1 cellular context compared by ENCODE assay signal in genomic region chr17:76103274-76104139, GRCh38.
TF ChIP-seq lines count a peak whose summit lies in the region.

Gene EXOC7 (minus strand): TSS chr17:76103787. CDS start chr17:76103692, 95 bp downstream.

TF ChIP-seq in HepG2, 621 proteins besides CTCF, POLR2A, EP300 and RAD21 (continued from another document):
- TF ChIP-seq ATF6 (CRISPR knock-in tag; conservative IDR thresholded peaks at IDR 0.05) (0 out of 2 replicates have a peak, but pooled peaks have one; percentile 33), NFIC (IDR thresholded peaks at IDR 0.05; ENCODE audit: low read length) (no peak), HMG20A (CRISPR knock-in tag; IDR thresholded peaks at IDR 0.05; ENCODE audit: borderline replicate concordance) (no peak), ARID3A (IDR thresholded peaks at IDR 0.05; ENCODE audit: low read depth, low read length) (no peak), SALL1 (CRISPR knock-in tag; IDR thresholded peaks at IDR 0.05) (peak; percentile 74), ZKSCAN1 (IDR thresholded peaks at IDR 0.05; ENCODE audit: low read length) (no peak), POGZ (CRISPR knock-in tag; IDR thresholded peaks at IDR 0.05) (peak; percentile 73; the same call in 1 of the 2 replicates), ZNF318 (CRISPR knock-in tag; IDR thresholded peaks at IDR 0.05) (peak; percentile 47; the same call in 1 of the 2 replicates), ZNF354B (CRISPR knock-in tag; IDR thresholded peaks at IDR 0.05) (0 out of 2 replicates have a peak, but pooled peaks have one; percentile 37), ZNF616 (CRISPR knock-in tag; IDR thresholded peaks at IDR 0.05; ENCODE audit: low read depth) (0 out of 2 replicates have a peak, but pooled peaks have one; percentile 27), ZNF326 (CRISPR knock-in tag; IDR thresholded peaks at IDR 0.05; ENCODE audit: borderline replicate concordance) (no peak), ZNF879 (CRISPR knock-in tag; IDR thresholded peaks at IDR 0.05) (no peak), PPARG (CRISPR knock-in tag; conservative IDR thresholded peaks at IDR 0.05) (no peak), PAWR (CRISPR knock-in tag; IDR thresholded peaks at IDR 0.05; ENCODE audit: borderline replicate concordance) (no peak), ZNF10 (CRISPR knock-in tag; IDR thresholded peaks at IDR 0.05; ENCODE audit: borderline replicate concordance, low read depth) (no peak), CERS6 (CRISPR knock-in tag; IDR thresholded peaks at IDR 0.05) (no peak), POLR2G (IDR thresholded peaks at IDR 0.05; ENCODE audit: low read depth, low read length) (peak; percentile 97), ZGPAT (CRISPR knock-in tag; IDR thresholded peaks at IDR 0.05) (peak; percentile 74), ZNF703 (CRISPR knock-in tag; IDR thresholded peaks at IDR 0.05; ENCODE audit: borderline replicate concordance) (peak; percentile 77; the same call in 1 of the 2 replicates), DMAP1 (CRISPR knock-in tag; IDR thresholded peaks at IDR 0.05) (peak; percentile 88; the same call in 1 of the 2 replicates), ZNF367 (CRISPR knock-in tag; IDR thresholded peaks at IDR 0.05; ENCODE audit: borderline replicate concordance) (no peak), MBNL3 (CRISPR knock-in tag; conservative IDR thresholded peaks at IDR 0.05) (no peak), SMC3 (IDR thresholded peaks at IDR 0.05; ENCODE audit: low read length) (no peak), KDM2A (CRISPR knock-in tag; IDR thresholded peaks at IDR 0.05; ENCODE audit: borderline replicate concordance, low read depth) (peak; percentile 88), TCF12 (IDR thresholded peaks at IDR 0.05) (no peak), TCF12 (CRISPR knock-in tag; IDR thresholded peaks at IDR 0.05) (0 out of 2 replicates have a peak, but pooled peaks have one; percentile 52), JDP2 (CRISPR knock-in tag; IDR thresholded peaks at IDR 0.05; ENCODE audit: borderline replicate concordance) (no peak), RXRA (CRISPR knock-in tag; IDR thresholded peaks at IDR 0.05) (peak; percentile 56; the same call in 1 of the 2 replicates), KDM6A (CRISPR knock-in tag; IDR thresholded peaks at IDR 0.05; ENCODE audit: low read depth) (0 out of 2 replicates have a peak, but pooled peaks have one; percentile 8), ZNF296 (CRISPR knock-in tag; conservative IDR thresholded peaks at IDR 0.05) (peak; percentile 77; the same call in 1 of the 2 replicates)
- TF ChIP-seq, protein P1, sequence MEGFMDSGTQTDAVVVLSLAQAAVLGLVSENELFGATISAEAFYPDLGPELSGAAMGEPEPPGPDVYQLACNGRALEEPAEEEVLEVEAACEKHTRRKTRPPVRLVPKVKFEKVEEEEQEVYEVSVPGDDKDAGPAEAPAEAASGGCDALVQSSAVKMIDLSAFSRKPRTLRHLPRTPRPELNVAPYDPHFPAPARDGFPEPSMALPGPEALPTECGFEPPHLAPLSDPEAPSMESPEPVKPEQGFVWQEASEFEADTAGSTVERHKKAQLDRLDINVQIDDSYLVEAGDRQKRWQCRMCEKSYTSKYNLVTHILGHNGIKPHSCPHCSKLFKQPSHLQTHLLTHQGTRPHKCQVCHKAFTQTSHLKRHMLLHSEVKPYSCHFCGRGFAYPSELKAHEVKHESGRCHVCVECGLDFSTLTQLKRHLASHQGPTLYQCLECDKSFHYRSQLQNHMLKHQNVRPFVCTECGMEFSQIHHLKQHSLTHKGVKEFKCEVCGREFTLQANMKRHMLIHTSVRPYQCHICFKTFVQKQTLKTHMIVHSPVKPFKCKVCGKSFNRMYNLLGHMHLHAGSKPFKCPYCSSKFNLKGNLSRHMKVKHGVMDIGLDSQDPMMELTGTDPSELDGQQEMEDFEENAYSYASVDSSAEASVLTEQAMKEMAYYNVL (CRISPR knock-in tag; IDR thresholded peaks at IDR 0.05; ENCODE audit: borderline replicate concordance): peak; percentile 22; the same call in 1 of the 2 replicates
- TF ChIP-seq, protein P2, sequence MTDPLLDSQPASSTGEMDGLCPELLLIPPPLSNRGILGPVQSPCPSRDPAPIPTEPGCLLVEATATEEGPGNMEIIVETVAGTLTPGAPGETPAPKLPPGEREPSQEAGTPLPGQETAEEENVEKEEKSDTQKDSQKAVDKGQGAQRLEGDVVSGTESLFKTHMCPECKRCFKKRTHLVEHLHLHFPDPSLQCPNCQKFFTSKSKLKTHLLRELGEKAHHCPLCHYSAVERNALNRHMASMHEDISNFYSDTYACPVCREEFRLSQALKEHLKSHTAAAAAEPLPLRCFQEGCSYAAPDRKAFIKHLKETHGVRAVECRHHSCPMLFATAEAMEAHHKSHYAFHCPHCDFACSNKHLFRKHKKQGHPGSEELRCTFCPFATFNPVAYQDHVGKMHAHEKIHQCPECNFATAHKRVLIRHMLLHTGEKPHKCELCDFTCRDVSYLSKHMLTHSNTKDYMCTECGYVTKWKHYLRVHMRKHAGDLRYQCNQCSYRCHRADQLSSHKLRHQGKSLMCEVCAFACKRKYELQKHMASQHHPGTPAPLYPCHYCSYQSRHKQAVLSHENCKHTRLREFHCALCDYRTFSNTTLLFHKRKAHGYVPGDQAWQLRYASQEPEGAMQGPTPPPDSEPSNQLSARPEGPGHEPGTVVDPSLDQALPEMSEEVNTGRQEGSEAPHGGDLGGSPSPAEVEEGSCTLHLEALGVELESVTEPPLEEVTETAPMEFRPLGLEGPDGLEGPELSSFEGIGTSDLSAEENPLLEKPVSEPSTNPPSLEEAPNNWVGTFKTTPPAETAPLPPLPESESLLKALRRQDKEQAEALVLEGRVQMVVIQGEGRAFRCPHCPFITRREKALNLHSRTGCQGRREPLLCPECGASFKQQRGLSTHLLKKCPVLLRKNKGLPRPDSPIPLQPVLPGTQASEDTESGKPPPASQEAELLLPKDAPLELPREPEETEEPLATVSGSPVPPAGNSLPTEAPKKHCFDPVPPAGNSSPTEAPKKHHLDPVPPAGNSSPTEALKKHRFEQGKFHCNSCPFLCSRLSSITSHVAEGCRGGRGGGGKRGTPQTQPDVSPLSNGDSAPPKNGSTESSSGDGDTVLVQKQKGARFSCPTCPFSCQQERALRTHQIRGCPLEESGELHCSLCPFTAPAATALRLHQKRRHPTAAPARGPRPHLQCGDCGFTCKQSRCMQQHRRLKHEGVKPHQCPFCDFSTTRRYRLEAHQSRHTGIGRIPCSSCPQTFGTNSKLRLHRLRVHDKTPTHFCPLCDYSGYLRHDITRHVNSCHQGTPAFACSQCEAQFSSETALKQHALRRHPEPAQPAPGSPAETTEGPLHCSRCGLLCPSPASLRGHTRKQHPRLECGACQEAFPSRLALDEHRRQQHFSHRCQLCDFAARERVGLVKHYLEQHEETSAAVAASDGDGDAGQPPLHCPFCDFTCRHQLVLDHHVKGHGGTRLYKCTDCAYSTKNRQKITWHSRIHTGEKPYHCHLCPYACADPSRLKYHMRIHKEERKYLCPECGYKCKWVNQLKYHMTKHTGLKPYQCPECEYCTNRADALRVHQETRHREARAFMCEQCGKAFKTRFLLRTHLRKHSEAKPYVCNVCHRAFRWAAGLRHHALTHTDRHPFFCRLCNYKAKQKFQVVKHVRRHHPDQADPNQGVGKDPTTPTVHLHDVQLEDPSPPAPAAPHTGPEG (CRISPR knock-in tag; IDR thresholded peaks at IDR 0.05): no peak
TF ChIP-seq in HepG2: peak in this region for 245.
